ENCODE assay signal across 21 cellular contexts in genomic region chr16:57386381-57386951, GRCh38. TPM values are rescaled to one million over a fixed set of nuclear protein-coding genes. Genes with fewer than 3 reads are reported as not detected.
DNase-seq lines count a peak whose midpoint lies in the region; ATAC-seq and TF ChIP-seq lines count a peak whose summit lies in the region.
"Had no signal": no experiment of that assay in that cellular context is flagged by ENCODE, and none has a peak within 500 bp of the region (broad histone marks: within the 10 kb centered on the region; RNA-seq: fewer than 3 reads in every experiment).

No MANE protein-coding gene starts in this region.

- H3K9me3 ChIP-seq in A673 (ENCODE audit: low read depth, low read length, poor library complexity, severe bottlenecking) (no peaks in the 10 kb centered on the region), GM23248 (ENCODE audit: low read depth) (no peaks in the 10 kb centered on the region)
- H3K9me3 ChIP-seq: BE2C, vagina had no signal

- BruUV-seq in A673 (replicated peaks; lab: Mats Ljungman, UMichigan), result no TSS peak

- intact Hi-C loops in A673 (cut with micrococcal nuclease; ENCODE audit: unreplicated experiment), result no loop called here

- H3K9me2 ChIP-seq in GM23248 (ENCODE audit: insufficient read depth), result no peaks in the 10 kb centered on the region

- H3K27ac Mint-ChIP-seq in memory B cell, result peak overlapping the region; percentile 75
- H3K27ac Mint-ChIP-seq in stimulated activated effector memory CD8-positive, alpha-beta T cell treated with anti-CD3 and anti-CD28 coated beads, Interleukin-12 subunit alpha, Interleukin-12 subunit beta, amount 100 ng/mL, for 72 hours, result no peak overlapping the region

- in situ Hi-C loops in GM23248 (cut with MboI) (no loop called here), astrocyte of the cerebellum (cut with HindIII; ENCODE audit: low sequenced_read_pairs) (loop anchor here (5.0 kb wide), 1 partner anchor 44 kb away; no protein-coding TSS in a partner anchor)

- ATAC-seq in memory B cell (ENCODE audit: low read depth), result no peak
- ATAC-seq in GM19397 (IDR thresholded peaks at IDR 0.05; ENCODE audit: unreplicated experiment), result no peak
- ATAC-seq in stimulated activated effector memory CD8-positive, alpha-beta T cell treated with anti-CD3 and anti-CD28 coated beads, Interleukin-12 subunit alpha, Interleukin-12 subunit beta, amount 100 ng/mL, for 72 hours, result no peak

- no peak overlapping the region for H3K4me3 ChIP-seq in A673 (ENCODE audit: low read depth, low read length, poor library complexity, severe bottlenecking)
- H3K4me3 ChIP-seq in GM23248, result no peak overlapping the region
- H3K4me3 ChIP-seq in astrocyte of the cerebellum (ENCODE audit: low read depth, low read length), result no peak overlapping the region
- H3K4me3 ChIP-seq: vagina had no signal

- no peaks in the 10 kb centered on the region for H3K9me3 Mint-ChIP-seq in memory B cell
- H3K9me3 Mint-ChIP-seq in stimulated activated effector memory CD8-positive, alpha-beta T cell treated with anti-CD3 and anti-CD28 coated beads, Interleukin-12 subunit alpha, Interleukin-12 subunit beta, amount 100 ng/mL, for 72 hours, result no peaks in the 10 kb centered on the region

- H3F3A ChIP-seq in GM23248 (ENCODE audit: insufficient read depth), result 0 out of 2 replicates have a peak, but pooled peaks cover 4% of the 10 kb centered on the region

- H3K36me3 ChIP-seq in A673 (ENCODE audit: insufficient read depth, low read length, poor library complexity, severe bottlenecking), result no peaks in the 10 kb centered on the region
- no peaks in the 10 kb centered on the region for H3K36me3 ChIP-seq in GM23248 (ENCODE audit: low read depth)
- H3K36me3 ChIP-seq: vagina had no signal

- H3K9ac ChIP-seq in GM23248, result no peak overlapping the region
- H3K9ac ChIP-seq: parathyroid adenoma had no signal

- peaks cover 52% of the 10 kb centered on the region for H3K4me1 Mint-ChIP-seq in memory B cell
- H3K4me1 Mint-ChIP-seq in stimulated activated effector memory CD8-positive, alpha-beta T cell treated with anti-CD3 and anti-CD28 coated beads, Interleukin-12 subunit alpha, Interleukin-12 subunit beta, amount 100 ng/mL, for 72 hours, result peaks cover 20% of the 10 kb centered on the region

- 43 to 69% methylated on average over 2 to 5 of the region's 5 CpGs for WGBS in GM23248 (ENCODE audit: low coverage in 1 of 2, low lambda C conversion rate in 2 of 2, missing lambda C conversion rate in 2 of 2), 2 experiments

- POLR2A ChIA-PET in A673 (lab: Charles Lee; ENCODE audit: low non-redundant PET), result no interaction called here

- H3K27ac ChIP-seq in A673 (ENCODE audit: low read depth, low read length, poor library complexity, severe bottlenecking), result no peak overlapping the region
- H3K27ac ChIP-seq in GM23248, result no peak overlapping the region
- H3K27ac ChIP-seq: epithelial cell of prostate, parathyroid adenoma, vagina had no signal

- peak overlapping the region; percentile 46 for H3K4me3 Mint-ChIP-seq in memory B cell
- H3K4me3 Mint-ChIP-seq in stimulated activated effector memory CD8-positive, alpha-beta T cell treated with anti-CD3 and anti-CD28 coated beads, Interleukin-12 subunit alpha, Interleukin-12 subunit beta, amount 100 ng/mL, for 72 hours, result no peak overlapping the region

- H3K4me1 ChIP-seq in A673 (ENCODE audit: insufficient read depth, low read length, poor library complexity, severe bottlenecking) (peaks cover 4% of the 10 kb centered on the region), GM23248 (ENCODE audit: insufficient read depth) (no peaks in the 10 kb centered on the region)
- H3K4me1 ChIP-seq: parathyroid adenoma had no signal

- H3K36me3 Mint-ChIP-seq in memory B cell, result no peaks in the 10 kb centered on the region
- no peaks in the 10 kb centered on the region for H3K36me3 Mint-ChIP-seq in stimulated activated effector memory CD8-positive, alpha-beta T cell treated with anti-CD3 and anti-CD28 coated beads, Interleukin-12 subunit alpha, Interleukin-12 subunit beta, amount 100 ng/mL, for 72 hours

- DNase-seq in A673 (ENCODE audit: low spot score) (peak; percentile 60), GM23248 (peak; percentile 65), astrocyte of the cerebellum (ENCODE audit: low read depth) (peak; percentile 63), memory B cell (ENCODE audit: low spot score in 2 of 2) (no peak)
- no peak for DNase-seq in stimulated activated effector memory CD8-positive, alpha-beta T cell treated with anti-CD3 and anti-CD28 coated beads, Interleukin-12 subunit alpha, Interleukin-12 subunit beta, amount 100 ng/mL, for 72 hours (ENCODE audit: low spot score in 2 of 2)
- no peak for DNase-seq in activated CD8-positive, alpha-beta memory T cell treated with anti-CD3 and anti-CD28 coated beads, Interleukin-2, amount 50 U/mL, for 4 hours
- DNase-seq in stimulated activated CD4-positive, alpha-beta T cell treated with anti-CD3 and anti-CD28 coated beads, Interleukin-4, amount 100 ng/mL, for 24 hours, result no peak
- DNase-seq: activated CD4-positive, alpha-beta T cell treated with anti-CD3 and anti-CD28 coated beads for 48 hours; BE2C; HCEC 1CT; mesendoderm; MV-4-11; NCI-H510A treated with DMSO at 0.1 percent for 48 hours; RPMI8226; stimulated activated CD8-positive, alpha-beta memory T cell treated with anti-CD3 and anti-CD28 coated beads, Interleukin-4, amount 100 ng/mL, for 48 hours; T-helper 2 cell had no signal

- no peaks in the 10 kb centered on the region for H4K20me1 ChIP-seq in GM23248 (ENCODE audit: insufficient read depth)

- no peaks in the 10 kb centered on the region for H3K27me3 Mint-ChIP-seq in memory B cell

- H3K79me2 ChIP-seq in GM23248 (ENCODE audit: insufficient read depth), result no peaks in the 10 kb centered on the region
- H3K79me2 ChIP-seq: parathyroid adenoma had no signal

- TF ChIP-seq CTCF in A673 (conservative IDR thresholded peaks at IDR 0.05; ENCODE audit: low read depth, low read length) (no peak), astrocyte of the cerebellum (IDR thresholded peaks at IDR 0.05; ENCODE audit: low read depth, low read length, missing control alignments) (no peak)

- CTCF ChIA-PET in A673 (lab: Charles Lee), result interaction anchor here (0.5 kb wide), 1 partner anchor 428 kb away, joined by 6 read pairs; no protein-coding TSS in a partner anchor

- no peak overlapping the region for H2AFZ ChIP-seq in GM23248
- H2AFZ ChIP-seq: parathyroid adenoma had no signal

- H3K27me3 ChIP-seq in A673 (replicated peaks; ENCODE audit: insufficient read depth, low read depth, low read length, poor library complexity) (no peaks in the 10 kb centered on the region), GM23248 (replicated peaks; ENCODE audit: insufficient read depth) (peaks cover 20% of the 10 kb centered on the region)
- H3K27me3 ChIP-seq: BE2C, vagina had no signal

- H3K4me2 ChIP-seq in GM23248 (ENCODE audit: unreplicated experiment), result no peak overlapping the region

RNA-seq across cellular contexts. Expression of gene CX3CL1, which starts 14.2 kb away (rescaled TPM):
- total RNA-seq in A673 (2021), result 0.15 TPM in 1 of 2 replicates, not detected in the other
- total RNA-seq in GM23248 (2014; rRNA removed; shearing (Covaris generic)), result not detected in 2 replicates
- not detected in 2 replicates for polyA plus RNA-seq in GM23248 (2016; fragmentation: Nextera tagmentation; extraction: Ambion mirVana)
- total RNA-seq: bronchial epithelial cell had no signal

RNA-seq across cellular contexts. Expression of gene CCL17, which starts 18.1 kb away (rescaled TPM):
- total RNA-seq in A673 (2021), result not detected in 2 replicates
- total RNA-seq in GM23248 (2014; rRNA removed; shearing (Covaris generic)), result not detected in 2 replicates
- polyA plus RNA-seq in GM23248 (2016; fragmentation: Nextera tagmentation; extraction: Ambion mirVana), result not detected in 2 replicates
- total RNA-seq: bronchial epithelial cell, vagina had no signal

RNA-seq across cellular contexts. Expression of gene CCL22, which starts 27.9 kb away (rescaled TPM):
- total RNA-seq in A673 (2021), result not detected in 2 replicates
- total RNA-seq in GM23248 (2014; rRNA removed; shearing (Covaris generic)), result not detected in 2 replicates
- 0.10 and 0.13 TPM in 2 replicates for polyA plus RNA-seq in GM23248 (2016; fragmentation: Nextera tagmentation; extraction: Ambion mirVana)
- total RNA-seq: bronchial epithelial cell had no signal

Comparison
In these comparisons a context has a peak if more than half of its experiments do, and no peak if none do; other contexts are left out.
1. DNase-seq: peak in A673 (single experiment), GM23248 (single experiment) and astrocyte of the cerebellum (single experiment); none in memory B cell (0 of 2), stimulated activated effector memory CD8-positive, alpha-beta T cell treated with anti-CD3 and anti-CD28 coated beads, Interleukin-12 subunit alpha, Interleukin-12 subunit beta, amount 100 ng/mL, for 72 hours (0 of 2), activated CD8-positive, alpha-beta memory T cell treated with anti-CD3 and anti-CD28 coated beads, Interleukin-2, amount 50 U/mL, for 4 hours (single experiment) and stimulated activated CD4-positive, alpha-beta T cell treated with anti-CD3 and anti-CD28 coated beads, Interleukin-4, amount 100 ng/mL, for 24 hours (single experiment).